Comparison of ENCODE assay signal across 1 cellular context in the genomic region with DNA sequence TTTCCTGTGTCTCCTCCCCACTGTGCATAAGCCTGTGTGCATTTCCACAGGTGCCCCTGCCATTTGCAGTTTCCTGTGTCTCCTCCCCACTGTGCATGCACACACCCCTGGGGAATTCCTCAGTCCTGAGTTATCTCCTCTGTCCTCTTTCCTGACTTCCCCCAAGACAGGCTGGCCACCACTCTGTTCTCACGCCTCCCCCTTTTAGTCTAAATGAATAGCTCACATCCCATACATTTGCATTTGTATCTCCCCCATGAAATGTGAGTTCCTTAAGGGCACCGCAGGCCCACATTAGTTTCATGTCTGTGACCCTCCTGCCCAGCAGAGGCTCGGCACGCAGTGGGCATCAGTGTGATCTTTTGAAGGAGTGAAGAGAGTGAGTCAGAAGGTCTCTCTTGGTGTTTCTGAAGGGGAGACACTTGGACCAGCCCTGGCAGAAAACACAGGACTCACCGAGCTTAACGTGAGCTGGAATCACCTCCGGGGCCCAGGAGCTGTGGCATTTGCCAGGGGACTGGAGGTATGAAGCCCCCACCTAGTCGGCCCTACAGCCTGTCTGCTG.
TF ChIP-seq lines count a peak whose summit lies in the region.

No MANE protein-coding gene starts in this region.

TF ChIP-seq in K562, 482 proteins besides CTCF, POLR2A, EP300 and RAD21 (continued from another document):
- TF ChIP-seq SMAD1 (IDR thresholded peaks at IDR 0.05; ENCODE audit: low read depth, low read length, partially characterized antibody): no peak
- peak; percentile 28 for TF ChIP-seq ZFP36 (IDR thresholded peaks at IDR 0.05; ENCODE audit: low read depth, low read length, partially characterized antibody)
- TF ChIP-seq HNRNPUL1 (IDR thresholded peaks at IDR 0.05; ENCODE audit: low read length): no peak
- peak; percentile 37; the same call in 1 of the 2 replicates for TF ChIP-seq ZBTB1 (CRISPR knock-in tag; IDR thresholded peaks at IDR 0.05; ENCODE audit: borderline replicate concordance, low read depth)
- TF ChIP-seq MECOM (CRISPR knock-in tag; IDR thresholded peaks at IDR 0.05): no peak
- no peak for TF ChIP-seq ASH1L (IDR thresholded peaks at IDR 0.05; ENCODE audit: borderline replicate concordance, low read depth, partially characterized antibody)
- TF ChIP-seq THRAP3 (IDR thresholded peaks at IDR 0.05; ENCODE audit: borderline replicate concordance): no peak
- TF ChIP-seq PHF20 (IDR thresholded peaks at IDR 0.05; ENCODE audit: partially characterized antibody): no peak
- peak; percentile 26; the same call in 1 of the 2 replicates for TF ChIP-seq FOXK1 (CRISPR knock-in tag; IDR thresholded peaks at IDR 0.05; ENCODE audit: borderline replicate concordance)
- no peak for TF ChIP-seq CHD1 (IDR thresholded peaks at IDR 0.05; ENCODE audit: low read length)
- TF ChIP-seq JUN (IDR thresholded peaks at IDR 0.05; ENCODE audit: borderline replicate concordance, low read depth, low read length): no peak
- TF ChIP-seq JUN (CRISPR knock-in tag; IDR thresholded peaks at IDR 0.05; ENCODE audit: borderline replicate concordance): no peak
- TF ChIP-seq MYC (IDR thresholded peaks at IDR 0.05; ENCODE audit: low read depth, low read length): no peak
- no peak for TF ChIP-seq MYC (CRISPR knock-in tag; IDR thresholded peaks at IDR 0.05; ENCODE audit: borderline replicate concordance, low read depth)
